In the genomic region with DNA sequence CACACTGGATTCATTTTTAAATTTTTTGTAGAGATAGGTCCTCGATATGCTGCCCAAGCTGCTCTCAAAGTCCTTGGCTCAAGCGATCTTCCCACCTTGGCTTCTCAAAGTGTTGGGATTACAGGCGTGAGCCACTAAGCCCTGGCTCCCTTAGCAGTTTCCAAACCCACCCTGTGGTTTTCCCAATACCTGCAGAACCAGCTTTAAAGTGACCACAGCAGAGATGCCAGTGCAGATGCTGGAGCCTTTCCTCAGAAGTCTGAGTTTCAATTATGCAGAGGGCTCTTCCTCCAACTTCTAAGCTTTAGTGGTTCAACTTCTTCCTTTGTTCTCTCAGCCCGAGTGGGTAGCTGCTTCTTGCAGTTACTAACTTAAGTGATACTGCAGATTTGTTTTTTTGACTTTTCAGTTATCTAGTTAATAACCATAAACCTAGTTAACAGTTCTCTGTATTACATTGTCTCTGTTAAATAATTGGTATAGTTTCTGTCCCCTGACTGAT, we compare ENCODE assay signal across 23 cellular contexts. TPM values are rescaled to one million over a fixed set of nuclear protein-coding genes. Genes with fewer than 3 reads are reported as not detected.
"Had no signal": no experiment of that assay in that cellular context is flagged by ENCODE, and none has a peak within 500 bp of the region (broad histone marks: within the 10 kb centered on the region; RNA-seq: fewer than 3 reads in every experiment).

No MANE protein-coding gene starts in this region.

- H3K36me3 Mint-ChIP-seq: activated CD4-positive, alpha-beta memory T cell treated with anti-CD3 and anti-CD28 coated beads for 36 hours; activated naive CD8-positive, alpha-beta T cell treated with anti-CD3 and anti-CD28 coated beads, Interleukin-2, amount 10 ng/mL, durations not matched to agents 7 days and 5 days had no signal

- H3K9me3 Mint-ChIP-seq: activated B cell treated with CpG ODN at 0.5 μM for 24 hours; activated CD4-positive, alpha-beta memory T cell treated with anti-CD3 and anti-CD28 coated beads for 36 hours; activated CD4-positive, alpha-beta T cell treated with anti-CD3 and anti-CD28 coated beads, Interleukin-2, amount 10 ng/mL, durations not matched to agents 24 days and 14 days; activated naive CD8-positive, alpha-beta T cell treated with anti-CD3 and anti-CD28 coated beads, Interleukin-2, amount 10 ng/mL, durations not matched to agents 7 days and 5 days; activated T-cell treated with anti-CD3 and anti-CD28 coated beads, Interleukin-2, amount 50 U/mL, for 72 hours had no signal

- H3K27me3 Mint-ChIP-seq: activated B cell treated with CpG ODN at 0.5 μM for 24 hours had no signal

- H3K4me3 Mint-ChIP-seq: activated B cell treated with CpG ODN at 0.5 μM for 24 hours; activated CD4-positive, alpha-beta memory T cell treated with anti-CD3 and anti-CD28 coated beads for 36 hours; activated CD4-positive, alpha-beta T cell treated with anti-CD3 and anti-CD28 coated beads, Interleukin-2, amount 10 ng/mL, durations not matched to agents 24 days and 14 days; activated naive CD8-positive, alpha-beta T cell treated with anti-CD3 and anti-CD28 coated beads, Interleukin-2, amount 10 ng/mL, durations not matched to agents 7 days and 5 days; activated T-cell treated with anti-CD3 and anti-CD28 coated beads, Interleukin-2, amount 50 U/mL, for 72 hours; T-helper 17 cell had no signal

- ATAC-seq: activated T-cell treated with anti-CD3 and anti-CD28 coated beads, Interleukin-2, amount 50 U/mL, for 72 hours; T-helper 17 cell had no signal

- H3K27ac Mint-ChIP-seq: activated B cell treated with CpG ODN at 0.5 μM for 24 hours; activated CD4-positive, alpha-beta memory T cell treated with anti-CD3 and anti-CD28 coated beads for 36 hours; activated CD4-positive, alpha-beta T cell treated with anti-CD3 and anti-CD28 coated beads, Interleukin-2, amount 10 ng/mL, durations not matched to agents 24 days and 14 days; activated naive CD8-positive, alpha-beta T cell treated with anti-CD3 and anti-CD28 coated beads, Interleukin-2, amount 10 ng/mL, durations not matched to agents 7 days and 5 days; activated T-cell treated with anti-CD3 and anti-CD28 coated beads, Interleukin-2, amount 50 U/mL, for 72 hours; T-helper 17 cell had no signal

- DNase-seq: activated B cell treated with CpG ODN at 0.5 μM for 24 hours; activated CD4-positive, alpha-beta memory T cell treated with anti-CD3 and anti-CD28 coated beads for 36 hours; activated CD4-positive, alpha-beta T cell treated with anti-CD3 and anti-CD28 coated beads for 1 hour; activated CD4-positive, alpha-beta T cell treated with anti-CD3 and anti-CD28 coated beads, Interleukin-2, amount 10 ng/mL, durations not matched to agents 24 days and 14 days; activated CD8-positive, alpha-beta memory T cell treated with anti-CD3 and anti-CD28 coated beads for 24 hours; activated naive CD4-positive, alpha-beta T cell treated with anti-CD3 and anti-CD28 coated beads, Interleukin-2, amount 50 U/mL, for 16 hours; activated naive CD8-positive, alpha-beta T cell treated with anti-CD3 and anti-CD28 coated beads, Interleukin-2, amount 10 ng/mL, durations not matched to agents 7 days and 5 days; activated T-cell treated with anti-CD3 and anti-CD28 coated beads, Interleukin-2, amount 50 U/mL, for 72 hours; anterior cingulate cortex; caudate nucleus; NCI-H1092 treated with DMSO at 0.1 percent for 48 hours; NCI-H1417 treated with DMSO at 0.1 percent for 48 hours; NCI-H1694; NCI-H2029; NCI-H2107; NCI-H2171 treated with DMSO at 0.1 percent for 48 hours; NCI-H226; NCI-H526 treated with DMSO at 0.1 percent for 48 hours; SHP77; T-helper 17 cell; T-helper 9 cell had no signal

RNA-seq across cellular contexts. Expression of a gene that starts 8.1 kb away (rescaled TPM):
- total RNA-seq: NCI-H460, SJSA1 had no signal

RNA-seq across cellular contexts. Expression of a gene that starts 36.6 kb away (rescaled TPM):
- total RNA-seq: activated CD4-positive, alpha-beta memory T cell treated with anti-CD3 and anti-CD28 coated beads for 36 hours; activated naive CD8-positive, alpha-beta T cell treated with anti-CD3 and anti-CD28 coated beads, Interleukin-2, amount 10 ng/mL, durations not matched to agents 7 days and 5 days; NCI-H460; SJSA1 had no signal
